13 cellular contexts compared by ENCODE assay signal in the genomic region with DNA sequence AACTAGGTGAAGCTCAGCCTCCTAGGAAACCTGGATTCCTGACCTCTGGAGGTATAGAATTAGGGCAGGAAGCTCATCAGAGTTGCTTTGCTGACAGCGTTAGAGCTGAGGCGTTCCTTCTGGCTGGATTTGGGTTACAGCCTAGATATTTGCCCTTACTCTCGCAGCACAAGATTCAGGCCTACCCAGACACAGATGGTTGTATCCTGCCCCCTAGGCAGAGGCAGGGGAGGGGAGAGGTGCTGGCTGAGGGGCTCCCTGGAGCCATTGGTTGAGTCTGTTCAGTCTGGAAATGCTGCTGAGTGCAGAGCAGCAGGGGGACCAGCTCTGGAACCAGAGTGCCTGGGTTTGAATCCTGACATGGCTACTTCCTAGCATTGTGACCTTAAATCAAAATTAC.
DNase-seq lines count a peak whose midpoint lies in the region; ATAC-seq and TF ChIP-seq lines count a peak whose summit lies in the region.
"Had no signal": no experiment of that assay in that cellular context is flagged by ENCODE, and none has a peak within 500 bp of the region (broad histone marks: within the 10 kb centered on the region; RNA-seq: fewer than 3 reads in every experiment).

No MANE protein-coding gene starts in this region.

- H3K4me1 ChIP-seq in mucosa of descending colon (ENCODE audit: low read depth) (peaks cover 43% of the 10 kb centered on the region), upper lobe of right lung (peaks cover 56% of the 10 kb centered on the region)

- H3K4me3 ChIP-seq in choroid plexus epithelial cell (ENCODE audit: low read depth, low read length) (no peak overlapping the region), mucosa of descending colon (no peak overlapping the region), upper lobe of right lung (no peak overlapping the region)

- peaks cover 87% of the 10 kb centered on the region for H3K4me1 Mint-ChIP-seq in activated naive CD4-positive, alpha-beta T cell treated with anti-CD3 and anti-CD28 coated beads, Interleukin-2, amount 10 ng/mL, durations not matched to agents 7 days and 5 days

- H3K9me3 Mint-ChIP-seq in activated naive CD4-positive, alpha-beta T cell treated with anti-CD3 and anti-CD28 coated beads, Interleukin-2, amount 10 ng/mL, durations not matched to agents 7 days and 5 days, result peaks cover 5% of the 10 kb centered on the region

- peak overlapping the region; percentile 53 for H3K27ac ChIP-seq in upper lobe of right lung
- H3K27ac ChIP-seq: KMS-11 had no signal

- H3K27ac Mint-ChIP-seq in activated naive CD4-positive, alpha-beta T cell treated with anti-CD3 and anti-CD28 coated beads, Interleukin-2, amount 10 ng/mL, durations not matched to agents 7 days and 5 days, result peak overlapping the region; percentile 91

- intact Hi-C loops in mucosa of descending colon (cut with DNase I, micrococcal nuclease) (no loop called here), upper lobe of right lung (cut with DNase I) (no loop called here)

- ATAC-seq in mucosa of descending colon (peak; percentile 5), upper lobe of right lung (peak; percentile 4), GM18517 (IDR thresholded peaks at IDR 0.05; ENCODE audit: unreplicated experiment) (no peak)

- no peak for DNase-seq in activated naive CD4-positive, alpha-beta T cell treated with anti-CD3 and anti-CD28 coated beads, Interleukin-2, amount 10 ng/mL, durations not matched to agents 7 days and 5 days
- no peak for DNase-seq in activated naive CD4-positive, alpha-beta T cell treated with anti-CD3 and anti-CD28 coated beads, Interleukin-2, amount 50 U/mL, for 16 hours
- DNase-seq in choroid plexus epithelial cell (ENCODE audit: low read depth) (peak; percentile 53), mucosa of descending colon (peak; percentile 10 to 37 (median 21)), upper lobe of right lung (no peak), HT-29 (ENCODE audit: low spot score) (no peak), pons (ENCODE audit: low spot score) (no peak)
- DNase-seq: cortex of kidney, hippocampal formation, NCI-H446 had no signal

- CTCF ChIA-PET in activated naive CD4-positive, alpha-beta T cell treated with anti-CD3 and anti-CD28 coated beads, Interleukin-2, amount 10 ng/mL, durations not matched to agents 7 days and 5 days (lab: Charles Lee), result interaction anchor here (1.1 to 1.3 kb wide), 2 partner anchors 25 to 120 kb away, joined by 3 read pairs; no protein-coding TSS in a partner anchor

- H3K36me3 ChIP-seq in mucosa of descending colon (ENCODE audit: low read depth) (no peaks in the 10 kb centered on the region), upper lobe of right lung (no peaks in the 10 kb centered on the region)

- H3K27me3 ChIP-seq in upper lobe of right lung, result no peaks in the 10 kb centered on the region

- H3K36me3 Mint-ChIP-seq in activated naive CD4-positive, alpha-beta T cell treated with anti-CD3 and anti-CD28 coated beads, Interleukin-2, amount 10 ng/mL, durations not matched to agents 7 days and 5 days, result peaks cover 9% of the 10 kb centered on the region

- no peak overlapping the region for H3K4me3 Mint-ChIP-seq in activated naive CD4-positive, alpha-beta T cell treated with anti-CD3 and anti-CD28 coated beads, Interleukin-2, amount 10 ng/mL, durations not matched to agents 7 days and 5 days
- H3K4me3 Mint-ChIP-seq: B cell had no signal

- no peaks in the 10 kb centered on the region for H3K9me3 ChIP-seq in mucosa of descending colon
- no peaks in the 10 kb centered on the region for H3K9me3 ChIP-seq in upper lobe of right lung

- TF ChIP-seq CTCF in choroid plexus epithelial cell (conservative IDR thresholded peaks at IDR 0.05; ENCODE audit: low read depth, low read length), result peak; percentile 32
- TF ChIP-seq CTCF in mucosa of descending colon (IDR thresholded peaks at IDR 0.05), result no peak
- no peak for TF ChIP-seq CTCF in upper lobe of right lung (IDR thresholded peaks at IDR 0.05)

- H3K27me3 Mint-ChIP-seq in activated naive CD4-positive, alpha-beta T cell treated with anti-CD3 and anti-CD28 coated beads, Interleukin-2, amount 10 ng/mL, durations not matched to agents 7 days and 5 days, result no peaks in the 10 kb centered on the region
- H3K27me3 Mint-ChIP-seq: B cell had no signal

Comparison
In these comparisons a context has a peak if more than half of its experiments do, and no peak if none do; other contexts are left out.
1. DNase-seq: peak in choroid plexus epithelial cell (single experiment) and mucosa of descending colon (3 of 3); none in activated naive CD4-positive, alpha-beta T cell treated with anti-CD3 and anti-CD28 coated beads, Interleukin-2, amount 10 ng/mL, durations not matched to agents 7 days and 5 days (single experiment), activated naive CD4-positive, alpha-beta T cell treated with anti-CD3 and anti-CD28 coated beads, Interleukin-2, amount 50 U/mL, for 16 hours (single experiment), upper lobe of right lung (single experiment), HT-29 (single experiment) and pons (single experiment).